31 cellular contexts compared by ENCODE assay signal in genomic region chr11:97832451-97832850, GRCh38.
"Had no signal": no experiment of that assay in that cellular context is flagged by ENCODE, and none has a peak within 500 bp of the region (broad histone marks: within the 10 kb centered on the region; RNA-seq: fewer than 3 reads in every experiment).

No MANE protein-coding gene starts in this region.

- H3K27ac ChIP-seq: neutrophil, pancreas, prostate gland, right atrium auricular region, skin epidermis, spleen, stomach, thoracic aorta, thyroid gland, tibial nerve, upper lobe of left lung, vagina had no signal

- H3K4me1 Mint-ChIP-seq: naive B cell; naive thymus-derived CD8-positive, alpha-beta T cell; nephron progenitor cell; neural crest cell; stimulated activated memory B cell treated with anti-CD40 and anti-IgM and Interleukin-4, amounts not matched to agents 10 μg/mL and 1 μg/mL and 100 μg/mL, for 72 hours had no signal

- H3K4me1 ChIP-seq: pancreas, prostate gland, right atrium auricular region, spleen, stomach, thyroid gland, tibial nerve, upper lobe of left lung, vagina had no signal

- FAIRE-seq: pancreas, urothelium cell line had no signal

- H3K9me3 Mint-ChIP-seq: nephron progenitor cell; neural crest cell; stimulated activated memory B cell treated with anti-CD40 and anti-IgM and Interleukin-4, amounts not matched to agents 10 μg/mL and 1 μg/mL and 100 μg/mL, for 72 hours had no signal

- H3K36me3 ChIP-seq: neutrophil, pancreas, prostate gland, right atrium auricular region, spleen, stomach, thoracic aorta, thyroid gland, tibial nerve, upper lobe of left lung, vagina had no signal

- DNase-seq: naive B cell; naive thymus-derived CD8-positive, alpha-beta T cell; nephron progenitor cell; nucleus accumbens; pancreas; retina; spleen; stimulated activated CD4-positive, alpha-beta T cell treated with anti-CD3 and anti-CD28 coated beads, Interleukin-12 subunit alpha, Interleukin-12 subunit beta, amount 100 ng/mL, for 4 hours; stimulated activated CD4-positive, alpha-beta T cell treated with anti-CD3 and anti-CD28 coated beads, Interleukin-1b, Interleukin-23, amount 100 ng/mL, for 48 hours; stimulated activated CD4-positive, alpha-beta T cell treated with anti-CD3 and anti-CD28 coated beads, Interleukin-4, amount 100 ng/mL, for 1 hour; stimulated activated CD4-positive, alpha-beta T cell treated with anti-CD3 and anti-CD28 coated beads, Interleukin-4, amount 100 ng/mL, for 4 hours; stimulated activated CD8-positive, alpha-beta memory T cell treated with anti-CD3 and anti-CD28 coated beads, Interleukin-4, amount 100 ng/mL, for 48 hours; stimulated activated naive CD4-positive, alpha-beta T cell; stimulated activated naive CD8-positive, alpha-beta T cell treated with anti-CD3 and anti-CD28 coated beads, Interleukin-15, Interleukin-2, amounts not matched to agents 100 U/mL and 50 U/mL, for 24 hours; stomach; thyroid gland; trophoblast cell; upper lobe of left lung had no signal

- H3K9me3 ChIP-seq: neutrophil, pancreas, prostate gland, right atrium auricular region, thoracic aorta, thyroid gland, tibial nerve, upper lobe of left lung, vagina had no signal

- H3K4me2 ChIP-seq: smooth muscle cell had no signal

- H3K27me3 Mint-ChIP-seq: naive B cell; naive thymus-derived CD8-positive, alpha-beta T cell; natural killer cell treated with Interleukin-12 subunit alpha and Interleukin-12 subunit beta and Interleukin-15 and Interleukin-18, amount 100 ng/mL, for 72 hours; stimulated activated memory B cell treated with anti-CD40 and anti-IgM and Interleukin-4, amounts not matched to agents 10 μg/mL and 1 μg/mL and 100 μg/mL, for 72 hours had no signal

- H3K4me3 ChIP-seq: pancreas, prostate gland, right atrium auricular region, skin epidermis, smooth muscle cell, spleen, stomach, thoracic aorta, thyroid gland, tibial nerve, upper lobe of left lung, vagina had no signal

- H3K27ac Mint-ChIP-seq: naive B cell; naive thymus-derived CD8-positive, alpha-beta T cell; natural killer cell treated with Interleukin-12 subunit alpha and Interleukin-12 subunit beta and Interleukin-15 and Interleukin-18, amount 100 ng/mL, for 72 hours; nephron progenitor cell; stimulated activated memory B cell treated with anti-CD40 and anti-IgM and Interleukin-4, amounts not matched to agents 10 μg/mL and 1 μg/mL and 100 μg/mL, for 72 hours had no signal

- ATAC-seq: naive thymus-derived CD8-positive, alpha-beta T cell; natural killer cell treated with Interleukin-12 subunit alpha and Interleukin-12 subunit beta and Interleukin-15 and Interleukin-18, amount 100 ng/mL, for 72 hours; pancreas; sciatic nerve; stimulated activated memory B cell treated with anti-CD40 and anti-IgM and Interleukin-4, amounts not matched to agents 10 μg/mL and 1 μg/mL and 100 μg/mL, for 72 hours; stimulated activated naive CD8-positive, alpha-beta T cell treated with anti-CD3 and anti-CD28 coated beads, Interleukin-15, Interleukin-2, amounts not matched to agents 100 U/mL and 50 U/mL, for 24 hours had no signal

- H3K27me3 ChIP-seq: neutrophil, pancreas, right atrium auricular region, spleen, stomach, thyroid gland, tibial nerve, upper lobe of left lung, vagina had no signal

- H3K4me3 Mint-ChIP-seq: naive B cell; naive thymus-derived CD8-positive, alpha-beta T cell; natural killer cell treated with Interleukin-12 subunit alpha and Interleukin-12 subunit beta and Interleukin-15 and Interleukin-18, amount 100 ng/mL, for 72 hours; nephron progenitor cell; neural crest cell; stimulated activated memory B cell treated with anti-CD40 and anti-IgM and Interleukin-4, amounts not matched to agents 10 μg/mL and 1 μg/mL and 100 μg/mL, for 72 hours had no signal
